ENCODE assay signal across 15 cellular contexts in the genomic region with DNA sequence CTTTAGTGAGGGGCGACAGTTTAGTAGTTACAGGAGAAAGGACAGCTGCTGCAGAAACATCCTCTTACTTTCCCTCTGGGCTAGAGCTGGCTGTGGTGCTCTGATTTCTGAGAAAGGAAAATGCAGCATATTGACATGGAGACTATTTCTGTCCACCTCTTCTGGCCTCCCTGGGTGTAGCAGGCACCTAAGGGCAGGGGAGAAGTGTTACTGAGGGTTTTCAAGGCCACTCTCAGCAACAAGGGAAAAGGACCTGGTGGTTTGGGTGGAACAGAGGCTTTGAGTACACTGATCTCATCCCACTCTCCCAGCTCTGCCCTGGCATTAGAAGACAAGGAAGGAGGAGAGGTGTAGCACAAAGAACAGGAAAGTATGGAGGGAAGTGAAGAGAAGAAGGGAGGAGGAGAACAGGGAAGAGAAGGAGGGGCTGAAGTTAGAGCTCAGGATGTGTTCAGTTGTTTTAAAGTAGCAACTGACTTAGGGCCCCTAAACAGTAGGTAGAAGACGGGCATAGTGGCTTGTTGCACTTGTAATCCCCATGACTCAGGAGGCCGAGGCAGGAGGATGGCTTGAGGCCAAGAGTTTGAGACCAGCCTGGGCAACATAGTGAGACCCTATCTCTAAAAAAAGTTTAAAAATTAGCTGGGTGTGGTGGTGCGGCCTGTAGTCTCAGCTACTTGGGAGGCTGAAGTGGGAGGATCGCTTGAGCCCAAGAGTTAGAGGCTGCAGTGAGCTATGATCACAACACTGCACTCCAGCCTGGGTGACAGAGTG. TPM values are rescaled to one million over a fixed set of nuclear protein-coding genes. Genes with fewer than 3 reads are reported as not detected.
DNase-seq lines count a peak whose midpoint lies in the region; ATAC-seq, FAIRE-seq and TF ChIP-seq lines count a peak whose summit lies in the region.
"Had no signal": no experiment of that assay in that cellular context is flagged by ENCODE, and none has a peak within 500 bp of the region (broad histone marks: within the 10 kb centered on the region; RNA-seq: fewer than 3 reads in every experiment).

No MANE protein-coding gene starts in this region.

- H3K23ac ChIP-seq in H1 (ENCODE audit: insufficient read length) (no peak overlapping the region), H9 (ENCODE audit: insufficient read length, low read depth, low read length) (no peak overlapping the region)

- H3K4me3 ChIP-seq in GM23338: no peak overlapping the region
- H3K4me3 ChIP-seq in H1 (ENCODE audit: extremely low read depth in 1 of 4, insufficient read depth in 2 of 4, low read depth in 3 of 4, low read length in 4 of 4): no peak overlapping the region
- H3K4me3 ChIP-seq in osteoblast (ENCODE audit: insufficient read depth, low read length): no peak overlapping the region

- no peak for ATAC-seq in GM23338
- no peak for ATAC-seq in HG03280 (IDR thresholded peaks at IDR 0.05; ENCODE audit: unreplicated experiment)
- ATAC-seq: stimulated activated naive B cell treated with anti-CD40 and anti-IgM and Interleukin-4, amounts not matched to agents 10 μg/mL and 1 μg/mL and 100 μg/mL, for 72 hours had no signal

- H2AK5ac ChIP-seq in H1 (ENCODE audit: low read depth, low read length) (no peak overlapping the region), H9 (ENCODE audit: insufficient read length, low read length) (no peak overlapping the region)

- no peaks in the 10 kb centered on the region for H3K36me3 ChIP-seq in GM23338 (ENCODE audit: insufficient read depth)
- H3K36me3 ChIP-seq in H1 (ENCODE audit: control insufficient read depth in 2 of 4, insufficient read depth in 4 of 4, low read length in 3 of 4): no peaks in the 10 kb centered on the region
- no peaks in the 10 kb centered on the region for H3K36me3 ChIP-seq in osteoblast (ENCODE audit: insufficient read depth, low read length)

- no peak for TF ChIP-seq EP300 in H1 (IDR thresholded peaks at IDR 0.05; ENCODE audit: borderline replicate concordance in 1 of 2, low read depth in 2 of 2, low read length in 2 of 2)

- no peak overlapping the region for H3K4me2 ChIP-seq in GM23338
- H3K4me2 ChIP-seq in H1 (ENCODE audit: insufficient read depth in 1 of 2, low read depth in 2 of 2, low read length in 2 of 2): no peak overlapping the region
- H3K4me2 ChIP-seq in osteoblast (ENCODE audit: insufficient read depth, low read length): no peak overlapping the region
- H3K4me2 ChIP-seq in H9 (ENCODE audit: insufficient read depth, insufficient read length, low read length): no peak overlapping the region

- H3K9me3 ChIP-seq in H1 (ENCODE audit: insufficient read depth in 2 of 2, low read depth in 1 of 2, low read length in 1 of 2) (peaks cover 0 to 3% of the 10 kb centered on the region in 2 experiments; a peak in 1 of 4 replicates), osteoblast (ENCODE audit: low read depth, low read length) (no peaks in the 10 kb centered on the region), H9 (ENCODE audit: control insufficient read depth, low read depth, low read length) (no peaks in the 10 kb centered on the region)

- H2BK120ac ChIP-seq in H1 (replicated peaks; ENCODE audit: low read depth, low read length) (no peak overlapping the region), H9 (ENCODE audit: low read depth, low read length, poor library complexity, severe bottlenecking) (no peak overlapping the region)

- H2BK5ac ChIP-seq in H1 (ENCODE audit: low read depth, low read length) (no peak overlapping the region), H9 (ENCODE audit: insufficient read length, low read length) (no peak overlapping the region)

- H3K9ac ChIP-seq in H1 (replicated peaks in 1 of 4; ENCODE audit: extremely low read depth in 1 of 4, low read depth in 3 of 4, low read length in 3 of 4) (no peak overlapping the region), H9 (ENCODE audit: extremely low read depth, insufficient read length, low read length) (no peak overlapping the region)

- TF ChIP-seq CTCF in GM23338 (conservative IDR thresholded peaks at IDR 0.05; ENCODE audit: low read depth in 2 of 2): no peak
- TF ChIP-seq CTCF in H1 (IDR thresholded peaks at IDR 0.05; ENCODE audit: control extremely low read depth in 1 of 3, insufficient read depth in 1 of 3, low read depth in 1 of 3, low read length in 3 of 3): no peak
- TF ChIP-seq CTCF in osteoblast (IDR thresholded peaks at IDR 0.05; ENCODE audit: extremely low read depth, low read depth, low read length): no peak
- TF ChIP-seq CTCF in H9 (conservative IDR thresholded peaks at IDR 0.05): no peak

- peaks cover 20% of the 10 kb centered on the region for H3K4me1 ChIP-seq in GM23338 (ENCODE audit: insufficient read depth)
- peaks cover 2 to 18% (median 14%) of the 10 kb centered on the region in 4 experiments for H3K4me1 ChIP-seq in H1 (replicated peaks in 1 of 4; ENCODE audit: control insufficient read depth in 3 of 4, insufficient read depth in 4 of 4, low read length in 3 of 4)
- peaks cover 35% of the 10 kb centered on the region for H3K4me1 ChIP-seq in osteoblast (ENCODE audit: insufficient read depth, low read length)
- peaks cover 4% of the 10 kb centered on the region; the same call in 1 of the 2 replicates for H3K4me1 ChIP-seq in H9 (ENCODE audit: insufficient read depth, low read length)

- 0 out of 2 replicates have a peak, but pooled peaks cover 2% of the 10 kb centered on the region for H3F3A ChIP-seq in GM23338 (replicated peaks; ENCODE audit: low read depth)

- no peak overlapping the region for H3T11ph ChIP-seq in H9 (ENCODE audit: low read length)

- H3K79me1 ChIP-seq in H1 (ENCODE audit: low read depth, low read length) (no peaks in the 10 kb centered on the region), H9 (ENCODE audit: insufficient read depth, low read depth, low read length, poor library complexity, severe bottlenecking) (no peaks in the 10 kb centered on the region)

- peaks cover 6% of the 10 kb centered on the region for H3K27me3 Mint-ChIP-seq in GM23338 (ENCODE audit: insufficient read depth, low read depth, poor library complexity)
- peaks cover 2% of the 10 kb centered on the region; the same call in 1 of the 2 replicates for H3K27me3 Mint-ChIP-seq in H9 (ENCODE audit: low read depth)

- no peak for DNase-seq in GM23338 (ENCODE audit: low spot score)
- DNase-seq in NCI-H510A treated with DMSO at 0.1 percent for 48 hours (lab: John Stamatoyannopoulos, UW): peak; percentile 53
- DNase-seq in H1 (ENCODE audit: low read depth in 1 of 2, low spot score in 2 of 2): no peak
- DNase-seq in osteoblast (ENCODE audit: insufficient read length, low spot score, missing footprints): no peak
- DNase-seq in inferior parietal cortex (ENCODE audit: extremely low spot score): no peak
- DNase-seq in activated naive CD4-positive, alpha-beta T cell (lab: John Stamatoyannopoulos, UW): no peak
- DNase-seq in H9: no peak
- DNase-seq: activated naive CD4-positive, alpha-beta T cell treated with anti-CD3 and anti-CD28 coated beads, Interleukin-2, amount 10 ng/mL, durations not matched to agents 7 days and 5 days; cerebellar nuclear complex; GOT3; stimulated activated CD4-positive, alpha-beta T cell treated with anti-CD3 and anti-CD28 coated beads, Interleukin-4, amount 100 ng/mL, for 1 hour; stimulated activated naive B cell treated with anti-CD40 and anti-IgM and Interleukin-4, amounts not matched to agents 10 μg/mL and 1 μg/mL and 100 μg/mL, for 72 hours had no signal

- no peak for TF ChIP-seq RAD21 in H1 (IDR thresholded peaks at IDR 0.05 in 1 of 2, conservative IDR thresholded peaks at IDR 0.05 in 1 of 2; ENCODE audit: low read depth in 2 of 2, low read length in 2 of 2)

- H3K27me3 ChIP-seq in GM23338 (ENCODE audit: insufficient read depth) (0 out of 2 replicates have a peak, but pooled peaks cover 3% of the 10 kb centered on the region), H1 (replicated peaks in 1 of 4; ENCODE audit: control insufficient read depth in 3 of 4, extremely low read depth in 1 of 4, insufficient read depth in 3 of 4, low read length in 3 of 4) (no peaks in the 10 kb centered on the region; a peak in 1 of 7 replicates), osteoblast (ENCODE audit: insufficient read depth, low read length) (no peaks in the 10 kb centered on the region), H9 (ENCODE audit: insufficient read depth, low read length) (no peaks in the 10 kb centered on the region)

- H3K14ac ChIP-seq in H1 (ENCODE audit: insufficient read length) (no peak overlapping the region), H9 (ENCODE audit: insufficient read depth, low read length) (no peak overlapping the region)

- CTCF ChIA-PET in H1 (lab: Charles Lee; ENCODE audit: partially characterized antibody): interaction anchor here (0.7 to 4.4 kb wide), 8 partner anchors 9 to 74 kb away, joined by 3 to 26 read pairs (median 4); no protein-coding TSS in a partner anchor

- H4K5ac ChIP-seq in H1 (ENCODE audit: insufficient read length, low read depth, low read length): no peak overlapping the region
- no peak overlapping the region for H4K5ac ChIP-seq in H9 (ENCODE audit: insufficient read length, low read depth, low read length)

- H3K79me2 ChIP-seq in GM23338 (replicated peaks; ENCODE audit: insufficient read depth) (no peaks in the 10 kb centered on the region), H1 (ENCODE audit: control insufficient read depth in 1 of 2, insufficient read depth in 2 of 2, low read length in 2 of 2) (no peaks in the 10 kb centered on the region), osteoblast (ENCODE audit: insufficient read depth, low read length) (no peaks in the 10 kb centered on the region), H9 (ENCODE audit: insufficient read depth, low read length) (no peaks in the 10 kb centered on the region)

- FAIRE-seq in H1 (lab: Jason Lieb, UNC): no peak
- FAIRE-seq: GM19239, TTC549 had no signal

- no peak overlapping the region for H4K91ac ChIP-seq in H1 (replicated peaks; ENCODE audit: insufficient read length, low read length)
- no peak overlapping the region for H4K91ac ChIP-seq in H9 (ENCODE audit: insufficient read length, low read depth, low read length)

- H3K4ac ChIP-seq in H1 (replicated peaks; ENCODE audit: insufficient read length, low read depth, low read length) (no peak overlapping the region), H9 (ENCODE audit: low read depth, low read length) (no peak overlapping the region)

- H2BK12ac ChIP-seq in H1 (ENCODE audit: low read depth, low read length) (0 out of 2 replicates have a peak overlapping the region, but pooled peaks have one; percentile 23), H9 (ENCODE audit: insufficient read length, low read depth, low read length) (no peak overlapping the region)

- H3K27ac ChIP-seq in GM23338 (ENCODE audit: low read depth) (no peak overlapping the region), H1 (ENCODE audit: low read depth, low read length) (no peak overlapping the region), osteoblast (ENCODE audit: low read depth, low read length) (no peak overlapping the region), H9 (ENCODE audit: insufficient read length, low read depth, low read length) (no peak overlapping the region)

- no peaks in the 10 kb centered on the region for H3K9me2 ChIP-seq in GM23338 (ENCODE audit: insufficient read depth)

- no peak overlapping the region for H3K4me3 Mint-ChIP-seq in GM23338
- no peak overlapping the region for H3K4me3 Mint-ChIP-seq in H9
- H3K4me3 Mint-ChIP-seq: activated naive CD4-positive, alpha-beta T cell treated with anti-CD3 and anti-CD28 coated beads, Interleukin-2, amount 10 ng/mL, durations not matched to agents 7 days and 5 days; stimulated activated naive B cell treated with anti-CD40 and anti-IgM and Interleukin-4, amounts not matched to agents 10 μg/mL and 1 μg/mL and 100 μg/mL, for 72 hours had no signal

- POLR2A ChIA-PET in H1 (lab: Charles Lee; ENCODE audit: partially characterized antibody): interaction anchor here (0.6 to 4.5 kb wide), 7 partner anchors 11 to 54 kb away, joined by 3 to 28 read pairs (median 6); a partner anchor contains a TSS

- H2BK15ac ChIP-seq in H1 (ENCODE audit: low read length): 0 out of 2 replicates have a peak overlapping the region, but pooled peaks have one; percentile 19
- no peak overlapping the region for H2BK15ac ChIP-seq in H9 (ENCODE audit: low read depth, low read length)

- no peak overlapping the region for H3K56ac ChIP-seq in H1 (replicated peaks; ENCODE audit: insufficient read length, low read depth, low read length)
- H3K56ac ChIP-seq in H9 (ENCODE audit: insufficient read length, low read depth, low read length): no peak overlapping the region

- 84% methylated on average over 5 of the region's 5 CpGs; no CpG with 5 or more reads in 1 of the 2 experiments for WGBS in H1 (ENCODE audit: extremely low coverage in 1 of 2, insufficient coverage in 1 of 2, insufficient read length in 1 of 2, insufficient replicate concordance in 2 of 2, low coverage in 1 of 2, low lambda C conversion rate in 2 of 2, missing lambda C conversion rate in 1 of 2), 2 experiments
- WGBS in H9 (ENCODE audit: extremely low coverage, insufficient read length, low lambda C conversion rate): no CpG with 5 or more reads among the region's 5 CpGs

- H4K20me1 ChIP-seq in GM23338 (replicated peaks; ENCODE audit: insufficient read depth) (no peaks in the 10 kb centered on the region), H1 (replicated peaks in 1 of 2; ENCODE audit: control insufficient read depth in 1 of 2, insufficient read depth in 2 of 2, low read length in 2 of 2) (no peaks in the 10 kb centered on the region), osteoblast (ENCODE audit: insufficient read depth, low read length) (no peaks in the 10 kb centered on the region), H9 (ENCODE audit: control insufficient read depth, insufficient read depth, insufficient read length) (no peaks in the 10 kb centered on the region)

- H3K27ac Mint-ChIP-seq in GM23338 (no peak overlapping the region), H9 (peak overlapping the region in 1 of 3 experiments; percentile 3; a peak in 1 of 7 replicates)
- H3K27ac Mint-ChIP-seq: activated naive CD4-positive, alpha-beta T cell treated with anti-CD3 and anti-CD28 coated beads, Interleukin-2, amount 10 ng/mL, durations not matched to agents 7 days and 5 days; stimulated activated naive B cell treated with anti-CD40 and anti-IgM and Interleukin-4, amounts not matched to agents 10 μg/mL and 1 μg/mL and 100 μg/mL, for 72 hours had no signal

- H3K36me3 Mint-ChIP-seq in GM23338 (ENCODE audit: low read depth) (peaks cover 5% of the 10 kb centered on the region; the same call in 2 of the 3 replicates), H9 (ENCODE audit: insufficient read depth in 1 of 3, low read depth in 3 of 3) (no peaks in the 10 kb centered on the region)

- peaks cover 8% of the 10 kb centered on the region; the same call in 2 of the 3 replicates for H3K9me3 Mint-ChIP-seq in GM23338
- peaks cover 0 to 4% of the 10 kb centered on the region in 2 experiments; a peak in 2 of 5 replicates for H3K9me3 Mint-ChIP-seq in H9

- no peak overlapping the region for H4K8ac ChIP-seq in H1 (ENCODE audit: extremely low read depth, insufficient read depth, low read length)
- no peak overlapping the region for H4K8ac ChIP-seq in H9 (replicated peaks; ENCODE audit: insufficient read length, low read depth, low read length)

- no peak for TF ChIP-seq POLR2A in H1 (IDR thresholded peaks at IDR 0.05; ENCODE audit: control extremely low read depth in 1 of 2, low read depth in 2 of 2, low read length in 2 of 2)

- H3K4me1 Mint-ChIP-seq in GM23338 (peaks cover 18% of the 10 kb centered on the region), H9 (peaks cover 13 to 25% of the 10 kb centered on the region in 2 experiments)

- no peak overlapping the region for H3K18ac ChIP-seq in H1 (ENCODE audit: extremely low read depth, low read length)
- no peak overlapping the region for H3K18ac ChIP-seq in H9 (ENCODE audit: insufficient read length, low read depth, low read length)

- no peaks in the 10 kb centered on the region for H3K23me2 ChIP-seq in H1 (ENCODE audit: low read depth, low read length)
- no peaks in the 10 kb centered on the region for H3K23me2 ChIP-seq in H9 (ENCODE audit: insufficient read length, low read depth, low read length, poor library complexity, severe bottlenecking)

- no peak overlapping the region for H2BK20ac ChIP-seq in H1 (ENCODE audit: low read length)
- no peak overlapping the region for H2BK20ac ChIP-seq in H9 (ENCODE audit: low read depth, low read length, poor library complexity, severe bottlenecking)

- H2AFZ ChIP-seq in GM23338 (0 out of 2 replicates have a peak overlapping the region, but pooled peaks have one; percentile 64), H1 (ENCODE audit: low read length) (no peak overlapping the region), osteoblast (ENCODE audit: low read length) (peak overlapping the region; percentile 59), H9 (ENCODE audit: low read length) (no peak overlapping the region)

RNA-seq across cellular contexts. Expression of a gene that starts 40.2 kb away (rescaled TPM):
- total RNA-seq in GM23338 (2014; rRNA removed; shearing (Covaris generic)): 66.3 and 81.9 TPM in 2 replicates
- polyA plus RNA-seq in GM23338 (2016; fragmentation: Nextera tagmentation; extraction: Ambion mirVana) (20.8 and 22.8 TPM in 2 replicates), H1 (2011; rRNA removed) (71.3 and 129 TPM in 2 replicates)
- total RNA-seq in H1 (2021; fragmentation: NEBNext Ultra II Directional; extraction: Animal tissue kit (Norgen Biotek cat#: 25700)): 91.7 and 93.7 TPM in 2 replicates
- polyA plus RNA-seq in H1 (2011; cell fraction: cytosol; rRNA removed): 115 TPM
- polyA plus RNA-seq in H1 (2011; cell fraction: nucleus; rRNA removed): 118 TPM
- 72.3 to 87.9 TPM (median 83.7 TPM) in 4 replicates for polyA plus RNA-seq in H1 (2012, experiment 1 of 2)
- polyA plus RNA-seq in H1 (2012, experiment 2 of 2): 64.0 TPM
- 41.6 TPM for polyA plus RNA-seq in H1 (2013, experiment 1 of 2)
- 42.0 TPM for polyA plus RNA-seq in H1 (2013, experiment 2 of 2)
- 144 and 145 TPM in 2 replicates for polyA minus RNA-seq in H1 (2011; rRNA and poly(A)+ RNA removed)
- 75.4 TPM for polyA minus RNA-seq in H1 (2011; cell fraction: cytosol; rRNA and poly(A)+ RNA removed)
- polyA minus RNA-seq in H1 (2011; cell fraction: nucleus; rRNA and poly(A)+ RNA removed): 79.4 TPM
- total RNA-seq in osteoblast (105 and 116 TPM in 2 replicates), H9 (2021) (97.5 and 103 TPM in 2 replicates)

RNA-seq across cellular contexts. Expression of a gene that starts 54.6 kb away (rescaled TPM):
- 14.7 and 22.4 TPM in 2 replicates for total RNA-seq in GM23338 (2014; rRNA removed; shearing (Covaris generic))
- 21.0 and 22.1 TPM in 2 replicates for polyA plus RNA-seq in GM23338 (2016; fragmentation: Nextera tagmentation; extraction: Ambion mirVana)
- total RNA-seq in H1 (2021; fragmentation: NEBNext Ultra II Directional; extraction: Animal tissue kit (Norgen Biotek cat#: 25700)): 6.7 and 10.2 TPM in 2 replicates
- polyA plus RNA-seq in H1 (2011; rRNA removed): 12.1 and 13.5 TPM in 2 replicates
- polyA plus RNA-seq in H1 (2011; cell fraction: cytosol; rRNA removed): 10.4 TPM
- polyA plus RNA-seq in H1 (2011; cell fraction: nucleus; rRNA removed): 4.3 TPM
- polyA plus RNA-seq in H1 (2012, experiment 1 of 2): 4.2 to 8.9 TPM (median 8.2 TPM) in 4 replicates
- 3.5 TPM for polyA plus RNA-seq in H1 (2012, experiment 2 of 2)
- polyA plus RNA-seq in H1 (2013, experiment 1 of 2): 8.1 TPM
- 6.9 TPM for polyA plus RNA-seq in H1 (2013, experiment 2 of 2)
- 5.0 and 8.6 TPM in 2 replicates for polyA minus RNA-seq in H1 (2011; rRNA and poly(A)+ RNA removed)
- polyA minus RNA-seq in H1 (2011; cell fraction: cytosol; rRNA and poly(A)+ RNA removed): 4.8 TPM
- 5.3 TPM for polyA minus RNA-seq in H1 (2011; cell fraction: nucleus; rRNA and poly(A)+ RNA removed)
- total RNA-seq in osteoblast: 5.1 and 6.2 TPM in 2 replicates
- total RNA-seq in H9 (2021): 4.7 and 5.1 TPM in 2 replicates

Comparison
In these comparisons a context has a peak if more than half of its experiments do, and no peak if none do; other contexts are left out.
1. H2AFZ ChIP-seq: peak in GM23338 (single experiment) and osteoblast (single experiment); none in H1 (single experiment) and H9 (single experiment).